Comparison of ENCODE assay signal across 28 cellular contexts in the genomic region with DNA sequence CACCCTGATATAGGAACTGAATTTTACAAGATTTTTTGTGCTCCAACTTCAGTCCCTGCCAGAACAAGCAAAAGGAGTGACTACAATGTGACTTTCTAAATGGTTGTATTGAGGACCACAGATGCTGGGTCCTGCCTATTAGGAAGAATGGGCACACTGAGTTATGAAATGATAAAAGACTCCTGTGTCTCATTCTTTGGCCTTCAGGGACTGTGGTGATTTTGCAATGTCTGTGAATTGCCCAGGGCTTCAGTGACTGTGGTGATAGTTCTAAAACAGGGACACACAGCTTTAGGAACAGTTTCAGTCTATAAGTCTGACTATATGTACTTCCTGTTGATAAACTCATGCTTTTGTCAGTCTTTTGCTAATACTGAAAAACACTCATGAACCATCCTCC.
"Had no signal": no experiment of that assay in that cellular context is flagged by ENCODE, and none has a peak within 500 bp of the region (broad histone marks: within the 10 kb centered on the region; RNA-seq: fewer than 3 reads in every experiment).

No MANE protein-coding gene starts in this region.

- H3K4me1 Mint-ChIP-seq: activated CD4-positive, alpha-beta T cell treated with anti-CD3 and anti-CD28 coated beads for 36 hours had no signal

- H3K36me3 Mint-ChIP-seq: activated naive CD4-positive, alpha-beta T cell treated with anti-CD3 and anti-CD28 coated beads, Interleukin-2, amount 50 U/mL, for 72 hours; natural killer cell treated with Interleukin-12 subunit alpha and Interleukin-12 subunit beta and Interleukin-15 and Interleukin-18, amount 100 ng/mL, for 72 hours had no signal

- H3K4me2 ChIP-seq: hepatocyte had no signal

- H3K36me3 ChIP-seq: gastroesophageal sphincter, ovary, sigmoid colon, suprapubic skin, tibial artery had no signal

- H3K27me3 Mint-ChIP-seq: activated CD4-positive, alpha-beta T cell treated with anti-CD3 and anti-CD28 coated beads for 36 hours; natural killer cell treated with Interleukin-12 subunit alpha and Interleukin-12 subunit beta and Interleukin-15 and Interleukin-18, amount 100 ng/mL, for 72 hours; progenitor cell of endocrine pancreas had no signal

- H2AFZ ChIP-seq: hepatocyte had no signal

- H3K27me3 ChIP-seq: gastroesophageal sphincter, hepatocyte, ovary, sigmoid colon, suprapubic skin, tibial artery had no signal

- DNase-seq: activated CD4-positive, alpha-beta T cell treated with anti-CD3 and anti-CD28 coated beads for 36 hours; activated CD4-positive, CD25-positive, alpha-beta regulatory T cell; activated naive CD4-positive, alpha-beta T cell; activated T-cell treated with anti-CD3 and anti-CD28 coated beads for 4 hours; activated T-cell treated with anti-CD3 and anti-CD28 coated beads, Interleukin-2, amount 50 U/mL, for 72 hours; dorsolateral prefrontal cortex; effector memory CD4-positive, alpha-beta T cell; erythroblast; islet precursor cell; left cardiac atrium; left ventricle myocardium superior; mucosa of descending colon; ovary; retina; sigmoid colon; stimulated activated CD4-positive, alpha-beta T cell treated with anti-CD3 and anti-CD28 coated beads, Interleukin-15, amount 100 ng/mL, for 24 hours; stimulated activated CD4-positive, alpha-beta T cell treated with anti-CD3 and anti-CD28 coated beads, Interleukin-2, amount 100 ng/mL, for 24 hours; stimulated activated naive CD4-positive, alpha-beta T cell; T-helper 1 cell; tibial artery had no signal

- H3K9me3 ChIP-seq: gastroesophageal sphincter, ovary, sigmoid colon, suprapubic skin, tibial artery had no signal

- H3K27ac ChIP-seq: coronary artery, dorsolateral prefrontal cortex, gastroesophageal sphincter, hepatocyte, ovary, sigmoid colon, suprapubic skin, tibial artery had no signal

- H3K4me1 ChIP-seq: gastroesophageal sphincter, sigmoid colon, suprapubic skin had no signal

- H3K79me2 ChIP-seq: hepatocyte had no signal

- H3K27ac Mint-ChIP-seq: activated CD4-positive, alpha-beta T cell treated with anti-CD3 and anti-CD28 coated beads for 36 hours; activated naive CD4-positive, alpha-beta T cell treated with anti-CD3 and anti-CD28 coated beads, Interleukin-2, amount 50 U/mL, for 72 hours; activated T-cell treated with anti-CD3 and anti-CD28 coated beads, Interleukin-2, amount 50 U/mL, for 72 hours; natural killer cell treated with Interleukin-12 subunit alpha and Interleukin-12 subunit beta and Interleukin-15 and Interleukin-18, amount 100 ng/mL, for 72 hours; progenitor cell of endocrine pancreas; T-helper 2 cell treated with Interferon-gamma antibody and Interleukin-4, amounts not matched to agents 5 μg/mL and 100 μg/mL, for 36 hours had no signal

- H3K4me3 ChIP-seq: coronary artery, dorsolateral prefrontal cortex, gastroesophageal sphincter, hepatocyte, mucosa of descending colon, ovary, sigmoid colon, suprapubic skin, tibial artery had no signal

- ATAC-seq: activated CD4-positive, alpha-beta T cell treated with anti-CD3 and anti-CD28 coated beads for 36 hours; activated naive CD4-positive, alpha-beta T cell treated with anti-CD3 and anti-CD28 coated beads, Interleukin-2, amount 50 U/mL, for 72 hours; activated T-cell treated with anti-CD3 and anti-CD28 coated beads, Interleukin-2, amount 50 U/mL, for 72 hours; gastroesophageal sphincter; left cardiac atrium; left ventricle myocardium superior; mucosa of descending colon; natural killer cell treated with Interleukin-12 subunit alpha and Interleukin-12 subunit beta and Interleukin-15 and Interleukin-18, amount 100 ng/mL, for 72 hours had no signal

- H3K9me3 Mint-ChIP-seq: activated naive CD4-positive, alpha-beta T cell treated with anti-CD3 and anti-CD28 coated beads, Interleukin-2, amount 50 U/mL, for 72 hours; natural killer cell treated with Interleukin-12 subunit alpha and Interleukin-12 subunit beta and Interleukin-15 and Interleukin-18, amount 100 ng/mL, for 72 hours; T-helper 2 cell treated with Interferon-gamma antibody and Interleukin-4, amounts not matched to agents 5 μg/mL and 100 μg/mL, for 36 hours had no signal

- H3K4me3 Mint-ChIP-seq: activated CD4-positive, alpha-beta T cell treated with anti-CD3 and anti-CD28 coated beads for 36 hours; activated T-cell treated with anti-CD3 and anti-CD28 coated beads, Interleukin-2, amount 50 U/mL, for 72 hours; natural killer cell treated with Interleukin-12 subunit alpha and Interleukin-12 subunit beta and Interleukin-15 and Interleukin-18, amount 100 ng/mL, for 72 hours; T-helper 2 cell treated with Interferon-gamma antibody and Interleukin-4, amounts not matched to agents 5 μg/mL and 100 μg/mL, for 36 hours had no signal
